Comparison of ENCODE assay signal across 2 cellular contexts in genomic region chr16:67431077-67431804, GRCh38.
TF ChIP-seq lines count a peak whose summit lies in the region.

TSS of gene HSD11B2 (plus strand) at chr16:67431121. CDS start at chr16:67431249, 128 bp downstream.

TF ChIP-seq in WTC11, 78 proteins besides CTCF, POLR2A, EP300 and RAD21 (continued from another document):
- TF ChIP-seq E2F5 (CRISPR knock-in tag; IDR thresholded peaks at IDR 0.05) (0 out of 2 replicates have a peak, but pooled peaks have one; percentile 49), ERG (CRISPR knock-in tag; IDR thresholded peaks at IDR 0.05) (no peak), ZNF671 (CRISPR knock-in tag; IDR thresholded peaks at IDR 0.05) (no peak), EMX1 (CRISPR knock-in tag; IDR thresholded peaks at IDR 0.05) (no peak), USF1 (CRISPR knock-in tag; IDR thresholded peaks at IDR 0.05) (no peak), ZNF317 (CRISPR knock-in tag; IDR thresholded peaks at IDR 0.05; ENCODE audit: borderline replicate concordance, low read depth) (no peak), GABPB1 (CRISPR knock-in tag; IDR thresholded peaks at IDR 0.05) (peak; percentile 44), FOXP4 (CRISPR knock-in tag; IDR thresholded peaks at IDR 0.05) (peak; percentile 75; the same call in 1 of the 2 replicates), ZNF263 (CRISPR knock-in tag; IDR thresholded peaks at IDR 0.05; ENCODE audit: low read depth) (no peak), FOXK1 (CRISPR knock-in tag; IDR thresholded peaks at IDR 0.05) (no peak), ESRRA (CRISPR knock-in tag; IDR thresholded peaks at IDR 0.05; ENCODE audit: borderline replicate concordance) (no peak), TCF7 (CRISPR knock-in tag; IDR thresholded peaks at IDR 0.05; ENCODE audit: low read depth) (no peak), ETV6 (CRISPR knock-in tag; IDR thresholded peaks at IDR 0.05) (no peak), HMGXB4 (CRISPR knock-in tag; IDR thresholded peaks at IDR 0.05) (0 out of 2 replicates have a peak, but pooled peaks have one; percentile 16), E2F1 (CRISPR knock-in tag; IDR thresholded peaks at IDR 0.05) (no peak), NFE2L1 (CRISPR knock-in tag; IDR thresholded peaks at IDR 0.05) (no peak), KAT7 (CRISPR knock-in tag; IDR thresholded peaks at IDR 0.05; ENCODE audit: borderline replicate concordance) (peak; percentile 88; the same call in 1 of the 2 replicates)

TF ChIP-seq in endothelial cell of umbilical vein, 7 proteins besides CTCF, POLR2A, EP300 and RAD21 (continued from another document):
- peak; percentile 18 for TF ChIP-seq POLR2AphosphoS5 (IDR thresholded peaks at IDR 0.05; ENCODE audit: insufficient read depth, low read depth, low read length)
